1 cellular context compared by ENCODE assay signal in the genomic region with DNA sequence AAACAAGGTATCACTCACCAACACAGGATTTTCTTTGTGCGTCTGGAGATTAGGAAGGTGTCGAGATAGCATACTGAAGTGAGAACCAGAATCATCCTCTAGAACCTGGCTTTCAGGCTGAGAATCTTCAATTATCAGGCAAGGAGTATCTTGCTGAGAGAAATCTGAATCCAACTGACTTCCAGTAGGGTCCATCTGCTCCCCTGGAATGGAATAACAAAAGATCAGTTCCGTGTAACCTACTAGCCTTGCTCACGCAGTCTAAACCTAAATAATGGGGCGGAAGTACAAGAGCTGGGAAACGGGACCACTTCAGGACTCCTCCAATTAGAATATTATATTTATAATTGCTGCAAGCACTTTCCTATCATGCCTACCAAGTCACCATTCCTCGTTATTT.
TF ChIP-seq lines count a peak whose summit lies in the region.

No MANE protein-coding gene starts in this region.

TF ChIP-seq in HepG2, 621 proteins besides CTCF, POLR2A, EP300 and RAD21:
- TF ChIP-seq ZMYM3 (CRISPR knock-in tag; IDR thresholded peaks at IDR 0.05) (no peak), BORCS8-MEF2B (CRISPR knock-in tag; IDR thresholded peaks at IDR 0.05) (no peak), ZNF264 (CRISPR knock-in tag; IDR thresholded peaks at IDR 0.05) (no peak), THAP9 (CRISPR knock-in tag; IDR thresholded peaks at IDR 0.05; ENCODE audit: borderline replicate concordance) (no peak)
- TF ChIP-seq, protein P1, sequence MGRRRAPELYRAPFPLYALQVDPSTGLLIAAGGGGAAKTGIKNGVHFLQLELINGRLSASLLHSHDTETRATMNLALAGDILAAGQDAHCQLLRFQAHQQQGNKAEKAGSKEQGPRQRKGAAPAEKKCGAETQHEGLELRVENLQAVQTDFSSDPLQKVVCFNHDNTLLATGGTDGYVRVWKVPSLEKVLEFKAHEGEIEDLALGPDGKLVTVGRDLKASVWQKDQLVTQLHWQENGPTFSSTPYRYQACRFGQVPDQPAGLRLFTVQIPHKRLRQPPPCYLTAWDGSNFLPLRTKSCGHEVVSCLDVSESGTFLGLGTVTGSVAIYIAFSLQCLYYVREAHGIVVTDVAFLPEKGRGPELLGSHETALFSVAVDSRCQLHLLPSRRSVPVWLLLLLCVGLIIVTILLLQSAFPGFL (CRISPR knock-in tag; IDR thresholded peaks at IDR 0.05), result no peak
